Comparison of ENCODE assay signal across 8 cellular contexts in the genomic region with DNA sequence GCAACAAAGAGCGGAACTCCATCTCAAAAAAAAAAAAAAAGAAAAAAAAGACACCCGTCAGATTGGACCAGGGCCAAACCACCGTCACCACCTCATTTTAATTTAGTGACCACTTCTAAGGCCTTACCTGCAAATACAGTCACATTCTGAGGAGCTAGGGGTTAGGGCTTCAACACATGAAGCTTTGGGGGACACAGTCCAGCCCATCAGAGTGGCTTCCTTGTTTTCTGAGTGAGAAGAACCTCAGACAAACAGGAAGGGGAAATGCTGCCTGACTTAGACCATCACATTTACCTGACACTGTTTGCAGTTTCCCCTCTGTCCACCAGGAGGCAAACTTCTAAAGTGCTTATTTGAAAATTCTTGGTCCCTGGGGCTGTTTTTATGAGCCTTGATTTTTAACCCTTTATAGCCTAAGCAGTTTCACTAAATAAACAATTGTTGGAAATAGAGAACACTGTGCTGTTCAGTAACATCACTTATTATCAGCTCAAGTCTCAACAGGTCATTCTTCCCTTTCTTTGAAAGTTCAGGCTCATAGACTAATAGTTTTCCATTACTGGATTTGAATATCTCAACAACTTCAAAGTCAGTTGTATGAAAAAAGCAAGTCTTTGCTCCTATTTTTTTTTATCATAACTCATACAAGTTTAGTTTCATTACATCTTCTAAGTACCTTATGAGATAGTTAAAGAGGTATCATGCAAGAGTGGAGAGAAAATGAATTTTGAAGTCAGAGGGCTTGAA.
DNase-seq lines count a peak whose midpoint lies in the region; ATAC-seq and TF ChIP-seq lines count a peak whose summit lies in the region.

No MANE protein-coding gene starts in this region.

- no peak overlapping the region for H3K4me3 Mint-ChIP-seq in nephron

- no peaks in the 10 kb centered on the region for H3K36me3 Mint-ChIP-seq in nephron (ENCODE audit: low read depth)

- H3K27me3 ChIP-seq in esophagus muscularis mucosa (no peaks in the 10 kb centered on the region), thyroid gland (no peaks in the 10 kb centered on the region)

- WGBS in esophagus muscularis mucosa, result 41% methylated on average over 3 of the region's 3 CpGs
- WGBS in thyroid gland, 2 donors, result 9 to 14% methylated on average over 3 of the region's 3 CpGs

- no peak overlapping the region for H3K27ac Mint-ChIP-seq in nephron

- ATAC-seq in GM18867 (IDR thresholded peaks at IDR 0.05; ENCODE audit: unreplicated experiment), result peak; percentile 80

- H3K9me3 Mint-ChIP-seq in nephron, result no peaks in the 10 kb centered on the region

- TF ChIP-seq POLR2A in esophagus muscularis mucosa (IDR thresholded peaks at IDR 0.05; ENCODE audit: low read depth) (no peak), thyroid gland (IDR thresholded peaks at IDR 0.05) (no peak)

- no peaks in the 10 kb centered on the region for H3K27me3 Mint-ChIP-seq in nephron (ENCODE audit: low read depth)

- H3K4me3 ChIP-seq in AG10803 (ENCODE audit: low read length) (no peak overlapping the region), esophagus muscularis mucosa (no peak overlapping the region), thyroid gland (replicated peaks in 1 of 3) (peak overlapping the region in 1 of 3 donors; percentile 6)

- intact Hi-C loops in esophagus muscularis mucosa (cut with DNase I) (loop anchor here (5.0 kb wide), 1 partner anchor 215 kb away; no protein-coding TSS in a partner anchor), thyroid gland (cut with DNase I) (no loop called here)

- peaks cover 12% of the 10 kb centered on the region for H3K4me1 Mint-ChIP-seq in nephron

- peaks cover 0 to 16% (median 11%) of the 10 kb centered on the region in 4 donors for H3K4me1 ChIP-seq in esophagus muscularis mucosa
- no peaks in the 10 kb centered on the region for H3K4me1 ChIP-seq in thyroid gland

- no peak for TF ChIP-seq EP300 in esophagus muscularis mucosa (IDR thresholded peaks at IDR 0.05)

- no peaks in the 10 kb centered on the region for H3K9me3 ChIP-seq in esophagus muscularis mucosa
- H3K9me3 ChIP-seq in thyroid gland, result no peaks in the 10 kb centered on the region

- TF ChIP-seq CTCF in AG10803 (conservative IDR thresholded peaks at IDR 0.05; ENCODE audit: low read length), result peak; percentile 98
- peak; percentile 71 to 90 (median 72) for TF ChIP-seq CTCF in esophagus muscularis mucosa (IDR thresholded peaks at IDR 0.05)
- peak; percentile 79 to 91 (median 85) for TF ChIP-seq CTCF in nephron (IDR thresholded peaks at IDR 0.05; ENCODE audit: unreplicated experiment in 3 of 3)
- peak; percentile 78 to 95 (median 84) for TF ChIP-seq CTCF in thyroid gland (IDR thresholded peaks at IDR 0.05)

- peak; percentile 69 for DNase-seq in AG10803 (ENCODE audit: low read depth)
- peak; percentile 36 for DNase-seq in HK-2 (ENCODE audit: unreplicated experiment)
- peak; percentile 5 for DNase-seq in OCI-M2 (lab: John Stamatoyannopoulos, UW; ENCODE audit: unreplicated experiment)
- peak; percentile 36 for DNase-seq in activated T-cell treated with anti-CD3 and anti-CD28 coated beads for 4 hours
- no peak for DNase-seq in esophagus muscularis mucosa (ENCODE audit: extremely low spot score)
- peak; percentile 72 to 78 for DNase-seq in thyroid gland

- no peak overlapping the region for H3K27ac ChIP-seq in esophagus muscularis mucosa (replicated peaks in 1 of 4)
- no peak overlapping the region for H3K27ac ChIP-seq in thyroid gland

- H3K36me3 ChIP-seq in esophagus muscularis mucosa (no peaks in the 10 kb centered on the region), thyroid gland (no peaks in the 10 kb centered on the region)
